Comparison of ENCODE assay signal across 8 cellular contexts in the genomic region with DNA sequence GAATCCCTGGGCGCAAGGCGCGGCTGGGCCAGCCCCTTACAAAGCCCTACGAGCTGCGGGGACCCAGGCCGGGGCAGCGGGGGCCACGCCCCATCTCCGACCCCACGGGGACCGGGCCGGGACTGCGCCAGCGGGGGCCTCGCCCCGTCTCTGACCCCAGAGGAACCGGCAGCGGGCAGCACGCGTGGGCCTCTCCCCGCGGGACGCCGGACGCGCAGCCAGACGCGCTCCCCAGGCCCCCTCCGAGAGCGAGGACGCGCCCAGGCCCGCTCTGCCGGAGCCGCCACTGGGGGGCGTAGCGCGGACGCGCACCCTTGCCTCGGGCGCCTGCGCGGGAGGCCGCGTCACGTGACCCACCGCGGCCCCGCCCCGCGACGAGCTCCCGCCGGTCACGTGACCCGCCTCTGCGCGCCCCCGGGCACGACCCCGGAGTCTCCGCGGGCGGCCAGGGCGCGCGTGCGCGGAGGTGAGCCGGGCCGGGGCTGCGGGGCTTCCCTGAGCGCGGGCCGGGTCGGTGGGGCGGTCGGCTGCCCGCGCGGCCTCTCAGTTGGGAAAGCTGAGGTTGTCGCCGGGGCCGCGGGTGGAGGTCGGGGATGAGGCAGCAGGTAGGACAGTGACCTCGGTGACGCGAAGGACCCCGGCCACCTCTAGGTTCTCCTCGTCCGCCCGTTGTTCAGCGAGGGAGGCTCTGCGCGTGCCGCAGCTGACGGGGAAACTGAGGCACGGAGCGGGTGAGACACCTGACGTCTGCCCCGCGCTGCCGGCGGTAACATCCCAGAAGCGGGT. TPM values are rescaled to one million over a fixed set of nuclear protein-coding genes. Genes with fewer than 3 reads are reported as not detected.
DNase-seq lines count a peak whose midpoint lies in the region; ATAC-seq and TF ChIP-seq lines count a peak whose summit lies in the region.

TSS of gene GAA (plus strand) at position 422 of the 786 bp plus-strand sequence. CDS start 3,006 bp downstream, outside the sequence.

- WGBS in psoas muscle, 3 donors: 0 to 1% (median 0%) methylated on average over 41 to 107 of the region's 107 CpGs
- WGBS in urinary bladder: under 1% methylated on average over 107 of the region's 107 CpGs

- peak; percentile 93 for TF ChIP-seq CTCF in left ventricle myocardium inferior (IDR thresholded peaks at IDR 0.05; ENCODE audit: borderline replicate concordance)
- TF ChIP-seq CTCF in psoas muscle (IDR thresholded peaks at IDR 0.05): peak; percentile 83

- H3K27me3 Mint-ChIP-seq in T-helper 1 cell treated with Interleukin-12 subunit alpha and Interleukin-12 subunit beta and Interleukin-4 antibody, amounts not matched to agents 30 μg/mL and 1 μg/mL, for 36 hours (ENCODE audit: low read depth): peaks cover 6% of the 10 kb centered on the region

- POLR2A ChIA-PET in HEK293T (lab: Yijun Ruan, JAX): interaction anchor here (0.6 to 2.8 kb wide), 38 partner anchors 9 to 374 kb away, joined by 3 to 51 read pairs (median 5); partner anchors contain the start of genes CBX8, EIF4A3, SGSH and SLC26A11

- no peaks in the 10 kb centered on the region for H3K36me3 Mint-ChIP-seq in T-helper 1 cell treated with Interleukin-12 subunit alpha and Interleukin-12 subunit beta and Interleukin-4 antibody, amounts not matched to agents 30 μg/mL and 1 μg/mL, for 36 hours (ENCODE audit: low read depth)

- H3K4me3 ChIP-seq in GM08714 (ENCODE audit: low read length) (peak within 1 kb of the TSS; percentile 74), left ventricle myocardium inferior (peak within 1 kb of the TSS; percentile 91), psoas muscle (peak within 1 kb of the TSS; percentile 97), urinary bladder (ENCODE audit: low read depth, low read length) (peak within 1 kb of the TSS; percentile 67)

- CTCF ChIA-PET in HEK293T (lab: Yijun Ruan, JAX): interaction anchor here (0.5 to 2.0 kb wide), 35 partner anchors 9 to 1349 kb away, joined by 3 to 12 read pairs (median 4); no protein-coding TSS in a partner anchor

- peak within 1 kb of the TSS; percentile 87 for H3K4me3 Mint-ChIP-seq in T-helper 1 cell treated with Interleukin-12 subunit alpha and Interleukin-12 subunit beta and Interleukin-4 antibody, amounts not matched to agents 30 μg/mL and 1 μg/mL, for 36 hours

- H3K27ac Mint-ChIP-seq in T-helper 1 cell treated with Interleukin-12 subunit alpha and Interleukin-12 subunit beta and Interleukin-4 antibody, amounts not matched to agents 30 μg/mL and 1 μg/mL, for 36 hours: peak within 1 kb of the TSS; percentile 82

- peak; percentile 99 for DNase-seq in HEK293T (ENCODE audit: extremely low spot score)
- DNase-seq in NCI-H1105 (lab: John Stamatoyannopoulos, UW): peak; percentile 79
- peak; percentile 62 for DNase-seq in amniotic epithelial cell (ENCODE audit: low read depth)
- peak; percentile 87 for DNase-seq in left ventricle myocardium inferior
- DNase-seq in psoas muscle: peak; percentile 88 to 94

- ATAC-seq in psoas muscle: peak; percentile 91 to 95 (median 93)

- H3K27me3 ChIP-seq in left ventricle myocardium inferior (ENCODE audit: low read depth) (no peaks in the 10 kb centered on the region), psoas muscle (ENCODE audit: insufficient read depth in 3 of 3, low read length in 2 of 3) (no peaks in the 10 kb centered on the region)

- H3K4me1 Mint-ChIP-seq in T-helper 1 cell treated with Interleukin-12 subunit alpha and Interleukin-12 subunit beta and Interleukin-4 antibody, amounts not matched to agents 30 μg/mL and 1 μg/mL, for 36 hours (ENCODE audit: low read depth): peaks cover 20% of the 10 kb centered on the region

- H3K36me3 ChIP-seq in left ventricle myocardium inferior (no peaks in the 10 kb centered on the region), psoas muscle (ENCODE audit: insufficient read depth in 1 of 2, low read depth in 1 of 2) (peaks cover 0 to 2% of the 10 kb centered on the region in 2 donors), urinary bladder (ENCODE audit: insufficient read depth) (no peaks in the 10 kb centered on the region)

- peaks cover 21% of the 10 kb centered on the region for H3K4me1 ChIP-seq in left ventricle myocardium inferior
- H3K4me1 ChIP-seq in psoas muscle: peaks cover 13% of the 10 kb centered on the region
- no peaks in the 10 kb centered on the region for H3K4me1 ChIP-seq in urinary bladder (ENCODE audit: insufficient read depth)

- H3K27ac ChIP-seq in left ventricle myocardium inferior (replicated peaks): peak within 1 kb of the TSS; percentile 94
- peak within 1 kb of the TSS; percentile 86 for H3K27ac ChIP-seq in psoas muscle
- peak within 1 kb of the TSS; percentile 43 for H3K27ac ChIP-seq in urinary bladder (ENCODE audit: low read depth)

- H3K9me3 Mint-ChIP-seq in T-helper 1 cell treated with Interleukin-12 subunit alpha and Interleukin-12 subunit beta and Interleukin-4 antibody, amounts not matched to agents 30 μg/mL and 1 μg/mL, for 36 hours: no peaks in the 10 kb centered on the region

- H3K9me3 ChIP-seq in left ventricle myocardium inferior (replicated peaks) (no peaks in the 10 kb centered on the region), psoas muscle (no peaks in the 10 kb centered on the region)

- intact Hi-C loops in left ventricle myocardium inferior (cut with micrococcal nuclease): no loop called here
- intact Hi-C loops in psoas muscle (cut with DNase I): loop anchor here (5.0 to 10.0 kb wide), 2 partner anchors 41 to 263 kb away; no protein-coding TSS in a partner anchor

TF ChIP-seq in HEK293T, 16 proteins besides CTCF, POLR2A, EP300 and RAD21:
- TF ChIP-seq NFRKB (IDR thresholded peaks at IDR 0.05) (no peak), ARNT (IDR thresholded peaks at IDR 0.05) (peak; percentile 91), FOXM1 (IDR thresholded peaks at IDR 0.05; ENCODE audit: borderline replicate concordance) (peak; percentile 87), FOXK2 (IDR thresholded peaks at IDR 0.05) (no peak), ZNF384 (IDR thresholded peaks at IDR 0.05) (no peak), LEF1 (IDR thresholded peaks at IDR 0.05; ENCODE audit: borderline replicate concordance) (peak; percentile 91; the same call in 1 of the 2 replicates), HDGF (IDR thresholded peaks at IDR 0.05; ENCODE audit: borderline replicate concordance) (0 out of 2 replicates have a peak, but pooled peaks have one; percentile 63), FOXA1 (IDR thresholded peaks at IDR 0.05) (no peak), BHLHE40 (IDR thresholded peaks at IDR 0.05; ENCODE audit: borderline replicate concordance) (no peak), ELF4 (IDR thresholded peaks at IDR 0.05) (no peak)

RNA-seq across cellular contexts. Expression of gene GAA, which starts in this region (rescaled TPM):
- 44.4 TPM for total RNA-seq in left ventricle myocardium inferior
- 10 to 100 TPM; 27.3 to 42.4 (median 34.3) TPM for total RNA-seq in psoas muscle
- polyA plus RNA-seq in psoas muscle: 10 to 100 TPM; 19.6 to 24.3 (median 22.8) TPM
- total RNA-seq in urinary bladder: 21.4 TPM
- 54.4 TPM for polyA plus RNA-seq in urinary bladder

Comparison
In these comparisons a context has a peak if more than half of its experiments do, and no peak if none do; other contexts are left out.
1. Peak in every context shown above with its lines: DNase-seq, ATAC-seq, H3K4me3 ChIP-seq and H3K27ac ChIP-seq.
2. H3K27ac ChIP-seq: peak in every context shown above with its lines; median percentile 94 in left ventricle myocardium inferior; 86 in psoas muscle; 43 in urinary bladder.